In genomic region chr3:34676431-34676830, GRCh38 we compare ENCODE assay signal across 18 cellular contexts.
DNase-seq lines count a peak whose midpoint lies in the region; FAIRE-seq and TF ChIP-seq lines count a peak whose summit lies in the region.
"Had no signal": no experiment of that assay in that cellular context is flagged by ENCODE, and none has a peak within 500 bp of the region (broad histone marks: within the 10 kb centered on the region; RNA-seq: fewer than 3 reads in every experiment).

No MANE protein-coding gene starts in this region.

- DNase-seq in AG10803 (ENCODE audit: low read depth) = peak; percentile 13
- peak; percentile 2 for DNase-seq in HTR-8/SVneo (ENCODE audit: insufficient read length, low spot score)
- DNase-seq in astrocyte of the spinal cord (ENCODE audit: low read depth, low spot score) = peak; percentile 51
- peak; percentile 55 for DNase-seq in islet precursor cell
- DNase-seq in MV-4-11 (lab: John Stamatoyannopoulos, UW) = no peak
- DNase-seq in caudate nucleus (lab: John Stamatoyannopoulos, UW) = no peak
- DNase-seq in DMS114 treated with DMSO at 0.1 percent for 48 hours (lab: John Stamatoyannopoulos, UW; ENCODE audit: unreplicated experiment) = no peak
- no peak for DNase-seq in Peyer's patch
- DNase-seq: activated CD4-positive, alpha-beta T cell treated with anti-CD3 and anti-CD28 coated beads, Interleukin-2, amount 10 ng/mL, durations not matched to agents 24 days and 14 days; activated CD8-positive, alpha-beta memory T cell treated with anti-CD3 and anti-CD28 coated beads, Interleukin-2, amount 10 ng/mL, durations not matched to agents 7 days and 5 days; DMS 273 treated with DMSO at 0.1 percent for 48 hours; NCI-H69; nephron progenitor cell; SHP77 treated with DMSO at 0.1 percent for 48 hours; testis had no signal

- no peak for FAIRE-seq in HTR-8/SVneo (lab: Jason Lieb, UNC)
- FAIRE-seq: G401.6 had no signal

- no peaks in the 10 kb centered on the region for H3K4me1 ChIP-seq in Peyer's patch
- H3K4me1 ChIP-seq: gastroesophageal sphincter, parathyroid adenoma had no signal

- H3K9me3 ChIP-seq in Peyer's patch = no peaks in the 10 kb centered on the region
- H3K9me3 ChIP-seq: gastroesophageal sphincter, testis had no signal

- TF ChIP-seq CTCF in AG10803 (conservative IDR thresholded peaks at IDR 0.05; ENCODE audit: low read length) (no peak), astrocyte of the spinal cord (IDR thresholded peaks at IDR 0.05; ENCODE audit: low read depth, low read length) (no peak), Peyer's patch (IDR thresholded peaks at IDR 0.05) (no peak)

- no peaks in the 10 kb centered on the region for H3K36me3 ChIP-seq in Peyer's patch
- H3K36me3 ChIP-seq: gastroesophageal sphincter had no signal

- no peaks in the 10 kb centered on the region for H3K27me3 ChIP-seq in Peyer's patch
- H3K27me3 ChIP-seq: gastroesophageal sphincter, testis had no signal

- in situ Hi-C loops in astrocyte of the spinal cord (cut with HindIII; ENCODE audit: low sequenced_read_pairs) = no loop called here

- no peak overlapping the region for H3K4me3 ChIP-seq in AG10803 (ENCODE audit: low read length)
- H3K4me3 ChIP-seq in astrocyte of the spinal cord (ENCODE audit: low read depth, low read length) = no peak overlapping the region
- no peak overlapping the region for H3K4me3 ChIP-seq in Peyer's patch
- H3K4me3 ChIP-seq: gastroesophageal sphincter, testis had no signal

- no peak for TF ChIP-seq POLR2A in Peyer's patch (IDR thresholded peaks at IDR 0.05)

- H3K27ac ChIP-seq in caudate nucleus (ENCODE audit: low read depth, low read length) (no peak overlapping the region), Peyer's patch (no peak overlapping the region)
- H3K27ac ChIP-seq: gastroesophageal sphincter, parathyroid adenoma, testis had no signal

Comparison
In these comparisons a context has a peak if more than half of its experiments do, and no peak if none do; other contexts are left out.
1. DNase-seq: peak in AG10803 (single experiment), HTR-8/SVneo (single experiment), astrocyte of the spinal cord (single experiment) and islet precursor cell (single experiment); none in MV-4-11 (single experiment), caudate nucleus (0 of 61), DMS114 treated with DMSO at 0.1 percent for 48 hours (single experiment) and Peyer's patch (0 of 3).